Comparison of ENCODE assay signal across 28 cellular contexts in the genomic region with DNA sequence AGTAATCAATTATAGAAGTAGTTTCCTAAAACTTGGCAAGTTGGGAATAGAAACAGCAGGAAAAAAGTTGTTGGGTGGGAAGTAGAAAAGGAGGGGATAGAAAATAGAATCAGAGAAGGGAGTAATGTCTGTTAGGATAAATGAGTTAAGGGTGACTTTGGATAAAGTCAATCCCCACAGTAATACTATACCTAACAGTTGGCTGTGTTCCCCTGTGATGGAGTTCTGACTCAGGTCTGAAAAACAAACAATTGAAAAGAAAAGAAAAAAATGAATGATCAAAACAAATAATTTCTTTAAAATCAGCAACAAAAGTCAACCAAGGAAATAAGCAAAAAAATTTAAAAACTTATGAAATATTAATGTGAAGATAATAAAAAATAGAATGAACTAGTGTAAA. TPM values are rescaled to one million over a fixed set of nuclear protein-coding genes. Genes with fewer than 3 reads are reported as not detected.
DNase-seq lines count a peak whose midpoint lies in the region; ATAC-seq, FAIRE-seq and TF ChIP-seq lines count a peak whose summit lies in the region.
"Had no signal": no experiment of that assay in that cellular context is flagged by ENCODE, and none has a peak within 500 bp of the region (broad histone marks: within the 10 kb centered on the region; RNA-seq: fewer than 3 reads in every experiment).

No MANE protein-coding gene starts in this region.

- no peak overlapping the region for H4K5ac ChIP-seq in IMR-90 (ENCODE audit: low read depth, low read length)

- in situ Hi-C loops in IMR-90 (cut with MboI; ENCODE audit: low sequenced_read_pairs) (no loop called here), brain microvascular endothelial cell (cut with HindIII; ENCODE audit: low pct_ligation_motif_present, low sequenced_read_pairs) (no loop called here)

- H3K36me3 ChIP-seq in ACC112 (ENCODE audit: insufficient read depth, low read length) (peaks cover 5% of the 10 kb centered on the region), IMR-90 (ENCODE audit: control insufficient read depth, insufficient read depth, low read length) (0 out of 2 replicates have a peak, but pooled peaks cover 1% of the 10 kb centered on the region), brain microvascular endothelial cell (replicated peaks) (no peaks in the 10 kb centered on the region), osteoblast (ENCODE audit: insufficient read depth, low read length) (no peaks in the 10 kb centered on the region)
- H3K36me3 ChIP-seq: adrenal gland had no signal

- no peak overlapping the region for H3K4me2 ChIP-seq in IMR-90 (ENCODE audit: low read depth, low read length)
- no peak overlapping the region for H3K4me2 ChIP-seq in osteoblast (ENCODE audit: insufficient read depth, low read length)
- H3K4me2 ChIP-seq: BLaER1 had no signal

- H3K14ac ChIP-seq in IMR-90 (replicated peaks; ENCODE audit: low read depth, low read length), result no peak overlapping the region

- no peak overlapping the region for H3K27ac Mint-ChIP-seq in T-helper 17 cell
- H3K27ac Mint-ChIP-seq: activated CD4-positive, alpha-beta T cell treated with anti-CD3 and anti-CD28 coated beads, Interleukin-2, amount 10 ng/mL, durations not matched to agents 7 days and 5 days; effector memory CD8-positive, alpha-beta T cell had no signal

- no peaks in the 10 kb centered on the region for H3K27me3 Mint-ChIP-seq in T-helper 17 cell
- H3K27me3 Mint-ChIP-seq: activated CD4-positive, alpha-beta T cell treated with anti-CD3 and anti-CD28 coated beads, Interleukin-2, amount 10 ng/mL, durations not matched to agents 7 days and 5 days; effector memory CD8-positive, alpha-beta T cell; naive B cell had no signal

- no peaks in the 10 kb centered on the region for H3K36me3 Mint-ChIP-seq in T-helper 17 cell (ENCODE audit: low read depth)

- H2AFZ ChIP-seq in ACC112 (ENCODE audit: low read length, unreplicated experiment) (no peak overlapping the region), IMR-90 (replicated peaks; ENCODE audit: low read length, poor library complexity) (no peak overlapping the region), osteoblast (ENCODE audit: low read length) (no peak overlapping the region)

- no peak overlapping the region for H2AK9ac ChIP-seq in IMR-90 (replicated peaks; ENCODE audit: low read depth, low read length, poor library complexity)

- H3K9ac ChIP-seq in IMR-90 (ENCODE audit: low read depth, low read length), result no peak overlapping the region
- H3K9ac ChIP-seq: BLaER1 had no signal

- H4K8ac ChIP-seq in IMR-90 (ENCODE audit: low read depth in 2 of 2, low read length in 2 of 2), result no peak overlapping the region

- H3K79me1 ChIP-seq in IMR-90 (ENCODE audit: low read depth in 1 of 2, low read length in 2 of 2), result no peaks in the 10 kb centered on the region

- H3K4me1 ChIP-seq in ACC112 (ENCODE audit: control insufficient read depth, insufficient read depth, low read length, unreplicated experiment) (peaks cover 23% of the 10 kb centered on the region), IMR-90 (ENCODE audit: control insufficient read depth, insufficient read depth, low read length) (peaks cover 3% of the 10 kb centered on the region), osteoblast (ENCODE audit: insufficient read depth, low read length) (peaks cover 20% of the 10 kb centered on the region)
- H3K4me1 ChIP-seq: left lung, psoas muscle had no signal

- 0 out of 2 replicates have a peak, but pooled peaks cover 2% of the 10 kb centered on the region for H3K9me1 ChIP-seq in IMR-90 (ENCODE audit: insufficient read depth, low read length)

- no peak overlapping the region for H3K23ac ChIP-seq in IMR-90 (ENCODE audit: low read depth, low read length)

- TF ChIP-seq POLR2A in IMR-90 (IDR thresholded peaks at IDR 0.05; ENCODE audit: low read depth, low read length), result no peak

- no peak overlapping the region for H2BK20ac ChIP-seq in IMR-90 (ENCODE audit: low read depth, low read length)

- no peak overlapping the region for H3K4ac ChIP-seq in IMR-90 (ENCODE audit: low read depth, low read length)

- H2AK5ac ChIP-seq in IMR-90 (ENCODE audit: low read depth, low read length), result no peak overlapping the region

- DNase-seq in IMR-90, result peak; percentile 58
- peak; percentile 6 for DNase-seq in brain microvascular endothelial cell
- no peak for DNase-seq in frontal cortex (ENCODE audit: low spot score in 2 of 2)
- no peak for DNase-seq in T-helper 17 cell
- DNase-seq in osteoblast (ENCODE audit: insufficient read length, low spot score, missing footprints), result no peak
- no peak for DNase-seq in Ammon's horn (ENCODE audit: low spot score)
- DNase-seq in stimulated activated naive CD4-positive, alpha-beta T cell treated with Interleukin-2 at 50 U/mL for 16 hours (lab: John Stamatoyannopoulos, UW), result no peak
- DNase-seq: ACHN; activated CD4-positive, alpha-beta T cell treated with anti-CD3 and anti-CD28 coated beads, Interleukin-2, amount 10 ng/mL, durations not matched to agents 7 days and 5 days; activated T-cell treated with anti-CD3 and anti-CD28 coated beads, Interleukin-2, amount 50 U/mL, for 4 hours; adrenal gland; DMS153; effector memory CD8-positive, alpha-beta T cell; H7; left lung; MV-4-11; naive B cell; NCI-H1436 treated with DMSO at 0.1 percent for 48 hours; NCI-H748 treated with DMSO at 0.1 percent for 48 hours; psoas muscle; Right ventricle myocardium superior; stimulated activated naive CD8-positive, alpha-beta T cell treated with anti-CD3 and anti-CD28 coated beads, Interleukin-15, Interleukin-2, amounts not matched to agents 100 U/mL and 50 U/mL, for 24 hours had no signal

- no peak overlapping the region for H4K91ac ChIP-seq in IMR-90 (ENCODE audit: insufficient read depth, low read depth, low read length)

- H3K4me3 ChIP-seq in ACC112 (ENCODE audit: low read depth, low read length), result peak overlapping the region; percentile 51
- H3K4me3 ChIP-seq in IMR-90 (ENCODE audit: insufficient read depth, low read depth, low read length), result no peak overlapping the region
- no peak overlapping the region for H3K4me3 ChIP-seq in brain microvascular endothelial cell (ENCODE audit: low read depth, low read length)
- H3K4me3 ChIP-seq in osteoblast (ENCODE audit: insufficient read depth, low read length), result no peak overlapping the region
- H3K4me3 ChIP-seq: adrenal gland, BLaER1, coronary artery, esophagus muscularis mucosa, K562, left lung, psoas muscle, vagina had no signal

- no peak overlapping the region for H3K56ac ChIP-seq in IMR-90 (ENCODE audit: extremely low read depth, insufficient read depth, low read length)

- intact Hi-C loops in IMR-90 (cut with micrococcal nuclease), result no loop called here

- H2BK5ac ChIP-seq in IMR-90 (ENCODE audit: low read depth, low read length, poor library complexity, severe bottlenecking), result no peak overlapping the region

- H3K9me3 ChIP-seq in IMR-90 (ENCODE audit: control insufficient read depth, insufficient read depth, low read length) (no peaks in the 10 kb centered on the region), T-helper 17 cell (ENCODE audit: control insufficient read depth, low read length, poor library complexity, severe bottlenecking) (no peaks in the 10 kb centered on the region), osteoblast (ENCODE audit: low read depth, low read length) (no peaks in the 10 kb centered on the region)
- H3K9me3 ChIP-seq: adrenal gland, BLaER1, esophagus muscularis mucosa, left lung, psoas muscle, vagina had no signal

- H3K27ac ChIP-seq in ACC112 (ENCODE audit: low read depth, low read length) (peak overlapping the region; percentile 89), IMR-90 (ENCODE audit: insufficient read depth, low read length) (no peak overlapping the region), brain microvascular endothelial cell (no peak overlapping the region), osteoblast (ENCODE audit: low read depth, low read length) (no peak overlapping the region)
- H3K27ac ChIP-seq: adrenal gland, BLaER1, coronary artery, esophagus muscularis mucosa, left lung, psoas muscle, vagina had no signal

- H4K20me1 ChIP-seq in IMR-90 (ENCODE audit: insufficient read depth, low read length) (no peaks in the 10 kb centered on the region), osteoblast (ENCODE audit: insufficient read depth, low read length) (no peaks in the 10 kb centered on the region)

- peak; percentile 56 for ATAC-seq in IMR-90 (ENCODE audit: low read depth)
- no peak for ATAC-seq in T-helper 17 cell
- ATAC-seq: activated T-cell treated with anti-CD3 and anti-CD28 coated beads, Interleukin-2, amount 50 U/mL, for 4 hours; effector memory CD8-positive, alpha-beta T cell; K562; left lung; psoas muscle; stimulated activated naive CD8-positive, alpha-beta T cell treated with anti-CD3 and anti-CD28 coated beads, Interleukin-15, Interleukin-2, amounts not matched to agents 100 U/mL and 50 U/mL, for 24 hours had no signal

- TF ChIP-seq CTCF in IMR-90 (conservative IDR thresholded peaks at IDR 0.05; ENCODE audit: low read depth, low read length), result no peak
- no peak for TF ChIP-seq CTCF in brain microvascular endothelial cell (IDR thresholded peaks at IDR 0.05; ENCODE audit: low read depth, low read length, missing control alignments)
- TF ChIP-seq CTCF in osteoblast (IDR thresholded peaks at IDR 0.05; ENCODE audit: extremely low read depth, low read depth, low read length), result no peak

- TF ChIP-seq RAD21 in IMR-90 (IDR thresholded peaks at IDR 0.05; ENCODE audit: low read length), result no peak

- CTCF ChIA-PET in IMR-90 (lab: Yijun Ruan, JAX), result interaction anchor here (0.6 to 1.4 kb wide), 2 partner anchors 16 to 34 kb away, joined by 3 read pairs; no protein-coding TSS in a partner anchor

- no peak overlapping the region for H3K4me3 Mint-ChIP-seq in T-helper 17 cell
- H3K4me3 Mint-ChIP-seq: activated CD4-positive, alpha-beta T cell treated with anti-CD3 and anti-CD28 coated beads, Interleukin-2, amount 10 ng/mL, durations not matched to agents 7 days and 5 days; activated T-cell treated with anti-CD3 and anti-CD28 coated beads, Interleukin-2, amount 50 U/mL, for 4 hours; effector memory CD8-positive, alpha-beta T cell; naive B cell had no signal

- BruUV-seq in IMR-90 (replicated peaks; lab: Mats Ljungman, UMichigan), result no TSS peak

- FAIRE-seq in frontal cortex (lab: Jason Lieb, UNC), result peak; percentile 69
- FAIRE-seq: K562 had no signal

- POLR2A ChIA-PET in IMR-90 (lab: Charles Lee; ENCODE audit: unreplicated experiment), result no interaction called here

- no peak overlapping the region for H3K18ac ChIP-seq in IMR-90 (ENCODE audit: low read depth, low read length)

- no peaks in the 10 kb centered on the region for H3K27me3 ChIP-seq in ACC112 (ENCODE audit: insufficient read depth, low read length)
- no peaks in the 10 kb centered on the region for H3K27me3 ChIP-seq in IMR-90 (ENCODE audit: control insufficient read depth, insufficient read depth, low read length)
- no peaks in the 10 kb centered on the region for H3K27me3 ChIP-seq in brain microvascular endothelial cell (replicated peaks)
- no peaks in the 10 kb centered on the region for H3K27me3 ChIP-seq in osteoblast (ENCODE audit: insufficient read depth, low read length)
- H3K27me3 ChIP-seq: adrenal gland, BLaER1, esophagus muscularis mucosa, left lung, vagina had no signal

- H2BK15ac ChIP-seq in IMR-90 (ENCODE audit: low read depth, low read length), result no peak overlapping the region

- no peaks in the 10 kb centered on the region for H3K79me2 ChIP-seq in ACC112 (ENCODE audit: control insufficient read depth, insufficient read depth, low read length, unreplicated experiment)
- peaks cover 14% of the 10 kb centered on the region for H3K79me2 ChIP-seq in osteoblast (ENCODE audit: insufficient read depth, low read length)

- no peak overlapping the region for H2BK120ac ChIP-seq in IMR-90 (ENCODE audit: low read depth, low read length)

- dilution Hi-C loops in IMR-90 (cut with HindIII; ENCODE audit: low sequenced_read_pairs, unreplicated experiment), result no loop called here

- peaks cover 8% of the 10 kb centered on the region for H3K4me1 Mint-ChIP-seq in T-helper 17 cell
- H3K4me1 Mint-ChIP-seq: activated CD4-positive, alpha-beta T cell treated with anti-CD3 and anti-CD28 coated beads, Interleukin-2, amount 10 ng/mL, durations not matched to agents 7 days and 5 days had no signal

RNA-seq across cellular contexts. Expression of a gene that starts 50.3 kb away (rescaled TPM):
- 189 and 330 TPM in 2 replicates for total RNA-seq in IMR-90 (2012; rRNA removed)
- polyA plus RNA-seq in IMR-90 (2012; rRNA removed), result 120 and 148 TPM in 2 replicates
- polyA plus RNA-seq in IMR-90 (2012; cell fraction: cytosol; rRNA removed), result 121 and 248 TPM in 2 replicates
- 55.7 and 105 TPM in 2 replicates for polyA plus RNA-seq in IMR-90 (2012; cell fraction: nucleus; rRNA removed; ENCODE audit: low replicate concordance)
- 117 TPM for total RNA-seq in frontal cortex
- total RNA-seq in T-helper 17 cell, result 10 to 100 TPM; 70.8 to 83.8 TPM
- total RNA-seq in osteoblast, result 135 and 136 TPM in 2 replicates

Comparison
In these comparisons a context has a peak if more than half of its experiments do, and no peak if none do; other contexts are left out.
1. DNase-seq: peak in IMR-90 (single experiment) and brain microvascular endothelial cell (single experiment); none in frontal cortex (0 of 2), T-helper 17 cell (0 of 3), osteoblast (single experiment), Ammon's horn (single experiment) and stimulated activated naive CD4-positive, alpha-beta T cell treated with Interleukin-2 at 50 U/mL for 16 hours (single experiment).